Comparison of ENCODE assay signal across 8 cellular contexts in the genomic region with DNA sequence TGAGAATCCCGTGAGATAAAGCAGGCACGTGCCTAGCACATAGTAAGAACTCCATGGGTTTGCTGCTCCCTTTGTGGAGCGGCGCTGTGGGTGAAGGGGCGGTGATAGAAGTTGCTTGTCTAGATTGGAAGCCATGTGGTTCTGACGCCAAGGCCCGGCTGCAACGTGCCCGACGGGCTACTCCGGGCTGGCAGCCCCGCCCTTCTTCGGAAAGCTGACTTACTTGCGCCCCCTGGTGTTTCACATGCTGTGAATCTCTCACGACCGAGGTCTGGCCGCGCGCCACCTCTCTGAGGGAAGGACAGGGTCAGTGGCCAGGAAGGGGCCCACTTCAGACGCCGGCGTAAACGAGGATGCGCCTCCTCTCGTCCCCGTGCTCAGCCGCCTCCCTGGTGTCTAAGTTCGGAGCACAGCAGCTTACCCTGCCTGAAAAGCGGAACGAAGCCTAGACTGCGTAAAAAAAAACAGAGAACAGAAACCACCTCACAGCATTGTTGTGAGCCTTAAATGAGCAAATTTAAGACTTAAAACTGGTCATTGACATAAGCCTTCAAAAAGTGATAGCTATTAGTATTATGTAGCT. TPM values are rescaled to one million over a fixed set of nuclear protein-coding genes. Genes with fewer than 3 reads are reported as not detected.
A peak's percentile ranks its signal among the peaks of the same experiment; 100 is the strongest.
DNase-seq lines count a peak whose midpoint lies in the region; ATAC-seq and TF ChIP-seq lines count a peak whose summit lies in the region.

No MANE protein-coding gene starts in this region.

- H3K4me3 ChIP-seq in muscle layer of duodenum (ENCODE audit: low read depth in 1 of 2, low read length in 2 of 2): peak overlapping the region; percentile 47 to 48

- no peaks in the 10 kb centered on the region for H3K9me3 Mint-ChIP-seq in IgD-negative memory B cell

- no peaks in the 10 kb centered on the region for H3K36me3 ChIP-seq in muscle layer of duodenum (ENCODE audit: control insufficient read depth in 1 of 2, insufficient read depth in 2 of 2, low read length in 2 of 2)

- H3K27ac Mint-ChIP-seq in IgD-negative memory B cell: peak overlapping the region; percentile 73 to 90 (median 73)

- DNase-seq in DMS153 treated with DMSO at 0.1 percent for 48 hours (lab: John Stamatoyannopoulos, UW; ENCODE audit: unreplicated experiment): peak; percentile 83
- peak; percentile 24 for DNase-seq in OCI-M2 (lab: John Stamatoyannopoulos, UW; ENCODE audit: unreplicated experiment)
- DNase-seq in activated T-cell treated with anti-CD3 and anti-CD28 coated beads, Interleukin-2, amount 50 U/mL, for 1 hour: peak; percentile 84
- DNase-seq in erythroblast (lab: John Stamatoyannopoulos, UW): peak; percentile 90 to 93
- DNase-seq in stimulated activated CD8-positive, alpha-beta memory T cell treated with anti-CD3 and anti-CD28 coated beads, Interleukin-7, amount 100 ng/mL, for 1 hour (ENCODE audit: low read depth in 2 of 2): peak; percentile 60 to 69

- peak; percentile 85 for ATAC-seq in GM21576 (IDR thresholded peaks at IDR 0.05; ENCODE audit: unreplicated experiment)

- H3K4me1 ChIP-seq in muscle layer of duodenum (ENCODE audit: control insufficient read depth in 1 of 2, insufficient read depth in 2 of 2, low read length in 2 of 2): peaks cover 5 to 6% of the 10 kb centered on the region in 2 donors

- H3K36me3 Mint-ChIP-seq in IgD-negative memory B cell: no peaks in the 10 kb centered on the region

- H3K27ac ChIP-seq in muscle layer of duodenum (ENCODE audit: low read length): peak overlapping the region; percentile 62

- no peak for TF ChIP-seq POLR2A in erythroblast (IDR thresholded peaks at IDR 0.05; ENCODE audit: low read length)

- H3K4me1 Mint-ChIP-seq in IgD-negative memory B cell: peaks cover 28 to 34% (median 32%) of the 10 kb centered on the region in 3 donors

- no peaks in the 10 kb centered on the region for H3K9me3 ChIP-seq in muscle layer of duodenum (ENCODE audit: control insufficient read depth in 1 of 2, low read length in 2 of 2)

- H3K27me3 Mint-ChIP-seq in IgD-negative memory B cell: peaks cover 20% of the 10 kb centered on the region

- peak overlapping the region; percentile 52 to 93 (median 82) for H3K4me3 Mint-ChIP-seq in IgD-negative memory B cell

- no peaks in the 10 kb centered on the region for H3K27me3 ChIP-seq in muscle layer of duodenum (ENCODE audit: low read depth, low read length)

RNA-seq across cellular contexts. Expression of a gene that starts 42.6 kb away (rescaled TPM):
- polyA plus RNA-seq in IgD-negative memory B cell: 0.09 TPM

Comparison
In these comparisons a context has a peak if more than half of its experiments do, and no peak if none do; other contexts are left out.
1. Peak in every context shown above with its lines: DNase-seq, ATAC-seq, H3K4me3 ChIP-seq and H3K27ac ChIP-seq.
2. DNase-seq: peak in every context shown above with its lines; median percentile 92 in erythroblast; 84 in activated T-cell treated with anti-CD3 and anti-CD28 coated beads, Interleukin-2, amount 50 U/mL, for 1 hour; 83 in DMS153 treated with DMSO at 0.1 percent for 48 hours; 64 in stimulated activated CD8-positive, alpha-beta memory T cell treated with anti-CD3 and anti-CD28 coated beads, Interleukin-7, amount 100 ng/mL, for 1 hour; 24 in OCI-M2.